In the genomic region with DNA sequence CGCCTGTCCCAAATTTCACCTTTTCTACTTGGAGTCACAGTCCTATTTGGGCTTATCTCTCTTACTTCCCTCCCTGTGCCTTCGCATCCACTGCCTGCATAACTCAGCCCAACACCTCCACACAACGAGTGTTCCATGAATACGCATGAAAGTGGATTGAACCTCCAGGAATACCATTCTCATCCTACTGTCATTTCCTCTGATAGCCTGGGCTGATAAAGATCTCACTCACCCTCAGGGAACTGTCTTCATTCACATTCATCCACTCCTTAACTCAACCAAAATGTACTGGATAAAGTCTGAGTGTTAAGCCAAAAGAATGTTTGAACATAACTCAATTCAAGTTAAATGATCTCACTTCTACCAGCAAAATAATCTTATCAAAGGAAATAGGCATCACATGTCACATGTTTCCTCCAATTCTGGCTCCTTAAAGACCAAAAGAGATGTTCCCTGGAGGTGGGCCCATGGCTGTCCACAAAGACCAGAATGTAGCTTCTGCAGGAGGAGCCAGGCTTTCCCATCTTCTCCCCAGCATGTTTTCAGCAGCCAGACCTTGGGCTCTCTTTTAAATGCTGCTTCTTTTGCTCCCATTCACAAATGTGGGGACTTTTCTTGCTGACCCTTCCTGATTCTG, we compare ENCODE assay signal across 34 cellular contexts. TPM values are rescaled to one million over a fixed set of nuclear protein-coding genes. Genes with fewer than 3 reads are reported as not detected.
DNase-seq lines count a peak whose midpoint lies in the region; ATAC-seq and TF ChIP-seq lines count a peak whose summit lies in the region.
"Had no signal": no experiment of that assay in that cellular context is flagged by ENCODE, and none has a peak within 500 bp of the region (broad histone marks: within the 10 kb centered on the region; RNA-seq: fewer than 3 reads in every experiment).

No MANE protein-coding gene starts in this region.

- intact Hi-C loops in Panc1 (cut with micrococcal nuclease; ENCODE audit: unreplicated experiment) (no loop called here), esophagus muscularis mucosa (cut with DNase I) (no loop called here)

- H3K27me3 Mint-ChIP-seq in GM23338 (ENCODE audit: insufficient read depth, low read depth, poor library complexity), result peaks cover 1% of the 10 kb centered on the region
- H3K27me3 Mint-ChIP-seq: activated naive CD4-positive, alpha-beta T cell treated with anti-CD3 and anti-CD28 coated beads, Interleukin-2, amount 10 ng/mL, durations not matched to agents 7 days and 5 days; brain; stimulated activated naive CD8-positive, alpha-beta T cell treated with anti-CD3 and anti-CD28 coated beads, Interleukin-15, Interleukin-2, amounts not matched to agents 100 ng/mL and 50 ng/mL, for 24 hours had no signal

- DNase-seq in A172 (ENCODE audit: low spot score), result peak; percentile 14
- DNase-seq in GM23338 (ENCODE audit: low spot score), result no peak
- no peak for DNase-seq in Panc1 (ENCODE audit: low read depth, low spot score)
- peak; percentile 5 for DNase-seq in fibroblast of pulmonary artery (ENCODE audit: low read depth)
- DNase-seq in COR-L47 (lab: John Stamatoyannopoulos, UW), result no peak
- no peak for DNase-seq in esophagus muscularis mucosa (ENCODE audit: extremely low spot score)
- DNase-seq in NCI-H1694 (lab: John Stamatoyannopoulos, UW), result no peak
- DNase-seq: activated CD4-positive, alpha-beta T cell treated with anti-CD3 and anti-CD28 coated beads for 4 hours; activated CD8-positive, alpha-beta T cell treated with anti-CD3 and anti-CD28 coated beads, Interleukin-2, amount 10 ng/mL, durations not matched to agents 7 days and 5 days; activated naive CD4-positive, alpha-beta T cell treated with anti-CD3 and anti-CD28 coated beads, Interleukin-2, amount 10 ng/mL, durations not matched to agents 7 days and 5 days; adrenal gland; AML-193; CD8-positive, alpha-beta T cell; dorsolateral prefrontal cortex; GOT3; left lung; naive B cell; NCI-H1417 treated with DMSO at 0.1 percent for 48 hours; NCI-H446; NCI-H774; right lobe of liver; spleen; stimulated activated CD8-positive, alpha-beta memory T cell treated with anti-CD3 and anti-CD28 coated beads, Interleukin-4, amount 100 ng/mL, for 48 hours; T-helper 9 cell; testis; uterus; WERI-Rb-1 had no signal

- no peak for TF ChIP-seq EP300 in esophagus muscularis mucosa (IDR thresholded peaks at IDR 0.05)

- no peak for ATAC-seq in GM23338
- ATAC-seq in Panc1, result no peak
- no peak for ATAC-seq in GM19351 (IDR thresholded peaks at IDR 0.05; ENCODE audit: unreplicated experiment)
- ATAC-seq: activated CD8-positive, alpha-beta T cell treated with anti-CD3 and anti-CD28 coated beads, Interleukin-2, amount 10 ng/mL, durations not matched to agents 7 days and 5 days; activated T-helper 17 cell treated with anti-CD3 and anti-CD28 coated beads, Interleukin-2, amount 50 U/mL, for 72 hours; CD8-positive, alpha-beta T cell; left lung had no signal

- H3K9me3 Mint-ChIP-seq in GM23338, result no peaks in the 10 kb centered on the region
- H3K9me3 Mint-ChIP-seq: activated naive CD4-positive, alpha-beta T cell treated with anti-CD3 and anti-CD28 coated beads, Interleukin-2, amount 10 ng/mL, durations not matched to agents 7 days and 5 days; activated T-helper 17 cell treated with anti-CD3 and anti-CD28 coated beads, Interleukin-2, amount 50 U/mL, for 72 hours; CD8-positive, alpha-beta T cell; mesothelial cell of epicardium; naive B cell; stimulated activated naive CD8-positive, alpha-beta T cell treated with anti-CD3 and anti-CD28 coated beads, Interleukin-15, Interleukin-2, amounts not matched to agents 100 ng/mL and 50 ng/mL, for 24 hours had no signal

- H3F3A ChIP-seq in GM23338 (replicated peaks; ENCODE audit: low read depth), result no peaks in the 10 kb centered on the region

- H3K4me1 Mint-ChIP-seq in GM23338, result peaks cover 29% of the 10 kb centered on the region
- H3K4me1 Mint-ChIP-seq: activated naive CD4-positive, alpha-beta T cell treated with anti-CD3 and anti-CD28 coated beads, Interleukin-2, amount 10 ng/mL, durations not matched to agents 7 days and 5 days; activated T-helper 17 cell treated with anti-CD3 and anti-CD28 coated beads, Interleukin-2, amount 50 U/mL, for 72 hours; naive B cell had no signal

- H3K4me3 ChIP-seq in GM23338, result no peak overlapping the region
- H3K4me3 ChIP-seq in Panc1 (ENCODE audit: low read depth in 2 of 2, low read length in 2 of 2), result no peak overlapping the region
- H3K4me3 ChIP-seq in fibroblast of pulmonary artery (replicated peaks; ENCODE audit: low read depth, low read length), result no peak overlapping the region
- no peak overlapping the region for H3K4me3 ChIP-seq in esophagus muscularis mucosa
- H3K4me3 ChIP-seq: adrenal gland, dorsolateral prefrontal cortex, left lung, right lobe of liver, spleen, testis, uterus had no signal

- H3K27ac ChIP-seq in GM23338 (ENCODE audit: low read depth), result no peak overlapping the region
- H3K27ac ChIP-seq in Panc1 (ENCODE audit: low read length), result peak overlapping the region; percentile 60
- no peak overlapping the region for H3K27ac ChIP-seq in esophagus muscularis mucosa (replicated peaks in 1 of 4)
- H3K27ac ChIP-seq: adrenal gland, dorsolateral prefrontal cortex, KMS-11, testis, WERI-Rb-1 had no signal

- no peaks in the 10 kb centered on the region for H3K27me3 ChIP-seq in GM23338 (ENCODE audit: insufficient read depth)
- no peaks in the 10 kb centered on the region for H3K27me3 ChIP-seq in Panc1 (ENCODE audit: control insufficient read depth, insufficient read depth, low read length)
- no peaks in the 10 kb centered on the region for H3K27me3 ChIP-seq in esophagus muscularis mucosa
- H3K27me3 ChIP-seq: adrenal gland, dorsolateral prefrontal cortex, left lung, right lobe of liver, spleen, testis, uterus had no signal

- no peaks in the 10 kb centered on the region for H3K36me3 Mint-ChIP-seq in GM23338 (ENCODE audit: low read depth)
- H3K36me3 Mint-ChIP-seq: activated naive CD4-positive, alpha-beta T cell treated with anti-CD3 and anti-CD28 coated beads, Interleukin-2, amount 10 ng/mL, durations not matched to agents 7 days and 5 days; brain; CD8-positive, alpha-beta T cell; mesothelial cell of epicardium; naive B cell had no signal

- 81% methylated on average over 4 of the region's 4 CpGs for WGBS in esophagus muscularis mucosa

- H3K9me3 ChIP-seq in Panc1 (ENCODE audit: control insufficient read depth, insufficient read depth, low read depth, low read length), result peaks cover 2% of the 10 kb centered on the region; the same call in 1 of the 2 replicates
- H3K9me3 ChIP-seq in esophagus muscularis mucosa, result no peaks in the 10 kb centered on the region
- H3K9me3 ChIP-seq: adrenal gland, left lung, right lobe of liver, testis, uterus had no signal

- no peak overlapping the region for H3K4me3 Mint-ChIP-seq in GM23338
- H3K4me3 Mint-ChIP-seq: activated CD8-positive, alpha-beta T cell treated with anti-CD3 and anti-CD28 coated beads, Interleukin-2, amount 10 ng/mL, durations not matched to agents 7 days and 5 days; activated naive CD4-positive, alpha-beta T cell treated with anti-CD3 and anti-CD28 coated beads, Interleukin-2, amount 10 ng/mL, durations not matched to agents 7 days and 5 days; activated T-helper 17 cell treated with anti-CD3 and anti-CD28 coated beads, Interleukin-2, amount 50 U/mL, for 72 hours; brain; CD8-positive, alpha-beta T cell; mesothelial cell of epicardium; naive B cell; stimulated activated naive CD8-positive, alpha-beta T cell treated with anti-CD3 and anti-CD28 coated beads, Interleukin-15, Interleukin-2, amounts not matched to agents 100 ng/mL and 50 ng/mL, for 24 hours had no signal

- H3K4me1 ChIP-seq in GM23338 (ENCODE audit: insufficient read depth), result peaks cover 27% of the 10 kb centered on the region
- peaks cover 13% of the 10 kb centered on the region for H3K4me1 ChIP-seq in Panc1 (ENCODE audit: control insufficient read depth, insufficient read depth, low read length)
- H3K4me1 ChIP-seq in esophagus muscularis mucosa, result peaks cover 0 to 18% (median 11%) of the 10 kb centered on the region in 4 donors
- H3K4me1 ChIP-seq: adrenal gland, spleen, testis, uterus had no signal

- in situ Hi-C loops in Panc1 (cut with HindIII; ENCODE audit: low pct_unique_long_range_greater_than_20kb, low sequenced_read_pairs), result loop anchor here (25.0 kb wide), 1 partner anchor 127 kb away; no protein-coding TSS in a partner anchor

- H2AFZ ChIP-seq in GM23338, result peak overlapping the region; percentile 70

- no peaks in the 10 kb centered on the region for H3K79me2 ChIP-seq in GM23338 (replicated peaks; ENCODE audit: insufficient read depth)

- BruUV-seq in Panc1 (replicated peaks; lab: Mats Ljungman, UMichigan), result no TSS peak

- TF ChIP-seq POLR2A in esophagus muscularis mucosa (IDR thresholded peaks at IDR 0.05; ENCODE audit: low read depth), result no peak

- CTCF ChIA-PET in Panc1 (lab: Charles Lee), result no interaction called here

- H3K36me3 ChIP-seq in GM23338 (ENCODE audit: insufficient read depth) (no peaks in the 10 kb centered on the region; the same call in 1 of the 2 replicates), Panc1 (ENCODE audit: control insufficient read depth, insufficient read depth, low read length) (no peaks in the 10 kb centered on the region), esophagus muscularis mucosa (no peaks in the 10 kb centered on the region)
- H3K36me3 ChIP-seq: adrenal gland, left lung, right lobe of liver, spleen, uterus, WERI-Rb-1 had no signal

- POLR2A ChIA-PET in Panc1 (lab: Charles Lee), result interaction anchor here (0.6 kb wide), 1 partner anchor 142 kb away, joined by 4 read pairs; no protein-coding TSS in a partner anchor

- peak overlapping the region; percentile 52; the same call in 1 of the 2 replicates for H3K4me2 ChIP-seq in GM23338
- H3K4me2 ChIP-seq: KMS-11 had no signal

- no peaks in the 10 kb centered on the region for H4K20me1 ChIP-seq in GM23338 (replicated peaks; ENCODE audit: insufficient read depth)

- TF ChIP-seq CTCF in GM23338 (conservative IDR thresholded peaks at IDR 0.05; ENCODE audit: low read depth in 2 of 2) (no peak), Panc1 (IDR thresholded peaks at IDR 0.05) (no peak), fibroblast of pulmonary artery (IDR thresholded peaks at IDR 0.05; ENCODE audit: low read length, missing control alignments) (no peak), esophagus muscularis mucosa (IDR thresholded peaks at IDR 0.05) (no peak)

- H3K27ac Mint-ChIP-seq in GM23338, result no peak overlapping the region
- H3K27ac Mint-ChIP-seq: activated CD8-positive, alpha-beta T cell treated with anti-CD3 and anti-CD28 coated beads, Interleukin-2, amount 10 ng/mL, durations not matched to agents 7 days and 5 days; activated naive CD4-positive, alpha-beta T cell treated with anti-CD3 and anti-CD28 coated beads, Interleukin-2, amount 10 ng/mL, durations not matched to agents 7 days and 5 days; activated T-helper 17 cell treated with anti-CD3 and anti-CD28 coated beads, Interleukin-2, amount 50 U/mL, for 72 hours; CD8-positive, alpha-beta T cell; mesothelial cell of epicardium; progenitor cell of endocrine pancreas; stimulated activated naive CD8-positive, alpha-beta T cell treated with anti-CD3 and anti-CD28 coated beads, Interleukin-15, Interleukin-2, amounts not matched to agents 100 ng/mL and 50 ng/mL, for 24 hours had no signal

- H3K9me2 ChIP-seq in GM23338 (ENCODE audit: insufficient read depth), result peaks cover 15% of the 10 kb centered on the region

RNA-seq across cellular contexts. Expression of a gene that starts 28.4 kb away (rescaled TPM):
- total RNA-seq in A172 (2014; rRNA removed; shearing (Covaris generic)), result 120 and 180 TPM in 2 replicates
- 83.7 and 113 TPM in 2 replicates for total RNA-seq in GM23338 (2014; rRNA removed; shearing (Covaris generic))
- polyA plus RNA-seq in GM23338 (2016; fragmentation: Nextera tagmentation; extraction: Ambion mirVana), result 13.8 and 14.9 TPM in 2 replicates
- total RNA-seq in Panc1 (2021; ENCODE audit: unreplicated experiment) (349 TPM), esophagus muscularis mucosa (100 to 1,000 TPM; 112 to 155 (median 145) TPM)
- polyA plus RNA-seq in Panc1 (2012; ENCODE audit: insufficient read length), result 213 TPM

Comparison
In these comparisons a context has a peak if more than half of its experiments do, and no peak if none do; other contexts are left out.
1. DNase-seq: peak in A172 (single experiment) and fibroblast of pulmonary artery (single experiment); none in GM23338 (single experiment), Panc1 (single experiment), COR-L47 (single experiment), esophagus muscularis mucosa (single experiment) and NCI-H1694 (single experiment).